ENCODE assay signal across 19 cellular contexts in genomic region chr5:56359429-56359781, GRCh38.
DNase-seq lines count a peak whose midpoint lies in the region; ATAC-seq and TF ChIP-seq lines count a peak whose summit lies in the region.
"Had no signal": no experiment of that assay in that cellular context is flagged by ENCODE, and none has a peak within 500 bp of the region (broad histone marks: within the 10 kb centered on the region; RNA-seq: fewer than 3 reads in every experiment).

No MANE protein-coding gene starts in this region.

- H3K36me3 ChIP-seq in GM23338 (ENCODE audit: insufficient read depth) (no peaks in the 10 kb centered on the region), liver (ENCODE audit: control insufficient read depth in 4 of 4, insufficient read depth in 3 of 4, low read depth in 1 of 4, low read length in 3 of 4) (no peaks in the 10 kb centered on the region)

- no peak for TF ChIP-seq CTCF in GM23338 (conservative IDR thresholded peaks at IDR 0.05; ENCODE audit: low read depth in 2 of 2)
- TF ChIP-seq CTCF in chondrocyte (IDR thresholded peaks at IDR 0.05) = no peak
- TF ChIP-seq CTCF in liver (IDR thresholded peaks at IDR 0.05; ENCODE audit: low read depth, low read length, missing input control) = no peak

- H3K27me3 Mint-ChIP-seq in GM23338 (ENCODE audit: insufficient read depth, low read depth, poor library complexity) (peaks cover 4% of the 10 kb centered on the region), chondrocyte (ENCODE audit: low read depth) (no peaks in the 10 kb centered on the region)
- no peaks in the 10 kb centered on the region for H3K27me3 Mint-ChIP-seq in stimulated activated memory B cell treated with anti-CD40 and anti-IgM and Interleukin-4, amounts not matched to agents 10 μg/mL and 1 μg/mL and 100 μg/mL, for 72 hours
- H3K27me3 Mint-ChIP-seq: activated naive CD4-positive, alpha-beta T cell treated with anti-CD3 and anti-CD28 coated beads, Interleukin-2, amount 50 U/mL, for 24 hours had no signal

- DNase-seq in GM23338 (ENCODE audit: low spot score) (no peak), chondrocyte (ENCODE audit: low spot score) (no peak), hippocampal formation (lab: John Stamatoyannopoulos, UW) (no peak), NCI-H748 (lab: John Stamatoyannopoulos, UW; ENCODE audit: unreplicated experiment) (no peak), HK-2 (ENCODE audit: unreplicated experiment) (no peak)
- DNase-seq: activated T-cell treated with anti-CD3 and anti-CD28 coated beads, Interleukin-2, amount 50 U/mL, for 4 hours; CD8-positive, alpha-beta memory T cell; DMS79; HFFc6; NCI-H187; NCI-H226; stimulated activated CD4-positive, alpha-beta T cell treated with anti-CD3 and anti-CD28 coated beads, Interleukin-2, amount 100 ng/mL, for 48 hours; T-helper 2 cell had no signal

- H3K27me3 ChIP-seq in GM23338 (ENCODE audit: insufficient read depth) = no peaks in the 10 kb centered on the region
- H3K27me3 ChIP-seq in liver (ENCODE audit: control insufficient read depth in 4 of 4, insufficient read depth in 4 of 4, low read length in 3 of 4) = no peaks in the 10 kb centered on the region

- H3K9me3 ChIP-seq in liver (ENCODE audit: control insufficient read depth in 4 of 4, low read length in 3 of 4) = no peaks in the 10 kb centered on the region

- H3K4me3 Mint-ChIP-seq in GM23338 (no peak overlapping the region), chondrocyte (ENCODE audit: unreplicated experiment) (no peak overlapping the region)
- no peak overlapping the region for H3K4me3 Mint-ChIP-seq in stimulated activated memory B cell treated with anti-CD40 and anti-IgM and Interleukin-4, amounts not matched to agents 10 μg/mL and 1 μg/mL and 100 μg/mL, for 72 hours
- H3K4me3 Mint-ChIP-seq: activated naive CD4-positive, alpha-beta T cell treated with anti-CD3 and anti-CD28 coated beads, Interleukin-2, amount 50 U/mL, for 24 hours; activated T-cell treated with anti-CD3 and anti-CD28 coated beads, Interleukin-2, amount 50 U/mL, for 4 hours; CD8-positive, alpha-beta memory T cell; HFFc6 had no signal

- H3K9me3 Mint-ChIP-seq in GM23338 = no peaks in the 10 kb centered on the region
- no peaks in the 10 kb centered on the region for H3K9me3 Mint-ChIP-seq in chondrocyte (ENCODE audit: low read depth)
- H3K9me3 Mint-ChIP-seq in stimulated activated memory B cell treated with anti-CD40 and anti-IgM and Interleukin-4, amounts not matched to agents 10 μg/mL and 1 μg/mL and 100 μg/mL, for 72 hours = peaks cover 8% of the 10 kb centered on the region
- H3K9me3 Mint-ChIP-seq: activated naive CD4-positive, alpha-beta T cell treated with anti-CD3 and anti-CD28 coated beads, Interleukin-2, amount 50 U/mL, for 24 hours; CD8-positive, alpha-beta memory T cell; HFFc6 had no signal

- ATAC-seq in GM23338 = no peak
- no peak for ATAC-seq in stimulated activated memory B cell treated with anti-CD40 and anti-IgM and Interleukin-4, amounts not matched to agents 10 μg/mL and 1 μg/mL and 100 μg/mL, for 72 hours
- no peak for ATAC-seq in HG03097 (IDR thresholded peaks at IDR 0.05; ENCODE audit: low FRiP score, unreplicated experiment)
- ATAC-seq: activated T-cell treated with anti-CD3 and anti-CD28 coated beads, Interleukin-2, amount 50 U/mL, for 4 hours; K562 had no signal

- H3K79me2 ChIP-seq in GM23338 (replicated peaks; ENCODE audit: insufficient read depth) = no peaks in the 10 kb centered on the region

- H3K4me2 ChIP-seq in GM23338 = no peak overlapping the region

- H3K4me1 Mint-ChIP-seq in GM23338 (no peaks in the 10 kb centered on the region; the same call in 2 of the 3 replicates), chondrocyte (ENCODE audit: low read depth) (peaks cover 31% of the 10 kb centered on the region)
- H3K4me1 Mint-ChIP-seq in stimulated activated memory B cell treated with anti-CD40 and anti-IgM and Interleukin-4, amounts not matched to agents 10 μg/mL and 1 μg/mL and 100 μg/mL, for 72 hours = peaks cover 27% of the 10 kb centered on the region
- H3K4me1 Mint-ChIP-seq: CD8-positive, alpha-beta memory T cell had no signal

- H3K27ac Mint-ChIP-seq in GM23338 (no peak overlapping the region), chondrocyte (ENCODE audit: unreplicated experiment) (peak overlapping the region; percentile 64)
- H3K27ac Mint-ChIP-seq in stimulated activated memory B cell treated with anti-CD40 and anti-IgM and Interleukin-4, amounts not matched to agents 10 μg/mL and 1 μg/mL and 100 μg/mL, for 72 hours = peak overlapping the region; percentile 0
- H3K27ac Mint-ChIP-seq: activated naive CD4-positive, alpha-beta T cell treated with anti-CD3 and anti-CD28 coated beads, Interleukin-2, amount 50 U/mL, for 24 hours; HFFc6 had no signal

- H3K27ac ChIP-seq in GM23338 (ENCODE audit: low read depth) = no peak overlapping the region
- H3K27ac ChIP-seq in liver (ENCODE audit: low read depth in 1 of 2, low read length in 2 of 2) = peak overlapping the region; percentile 14 to 34
- H3K27ac ChIP-seq: VCaP had no signal

- H3K4me3 ChIP-seq in GM23338 (no peak overlapping the region), liver (ENCODE audit: low read depth in 1 of 3, low read length in 3 of 3) (no peak overlapping the region)
- H3K4me3 ChIP-seq: K562 had no signal

- H3K36me3 Mint-ChIP-seq in GM23338 (ENCODE audit: low read depth) (no peaks in the 10 kb centered on the region), chondrocyte (ENCODE audit: low read depth) (no peaks in the 10 kb centered on the region)
- H3K36me3 Mint-ChIP-seq in stimulated activated memory B cell treated with anti-CD40 and anti-IgM and Interleukin-4, amounts not matched to agents 10 μg/mL and 1 μg/mL and 100 μg/mL, for 72 hours = no peaks in the 10 kb centered on the region
- H3K36me3 Mint-ChIP-seq: activated naive CD4-positive, alpha-beta T cell treated with anti-CD3 and anti-CD28 coated beads, Interleukin-2, amount 50 U/mL, for 24 hours had no signal

- TF ChIP-seq RAD21 in liver (IDR thresholded peaks at IDR 0.05) = no peak

- H3K4me1 ChIP-seq in GM23338 (ENCODE audit: insufficient read depth) (peaks cover 4% of the 10 kb centered on the region; the same call in 1 of the 2 replicates), liver (ENCODE audit: control insufficient read depth in 4 of 4, insufficient read depth in 4 of 4, low read length in 3 of 4) (peaks cover 0 to 11% (median 7%) of the 10 kb centered on the region in 4 donors)

- peak overlapping the region in 1 of 2 donors; percentile 26 for H3K9ac ChIP-seq in liver (ENCODE audit: low read depth in 1 of 2, low read length in 2 of 2)

- H3F3A ChIP-seq in GM23338 (replicated peaks; ENCODE audit: low read depth) = no peaks in the 10 kb centered on the region

- H4K20me1 ChIP-seq in GM23338 (replicated peaks; ENCODE audit: insufficient read depth) = no peaks in the 10 kb centered on the region

- 0 out of 2 replicates have a peak overlapping the region, but pooled peaks have one; percentile 47 for H2AFZ ChIP-seq in GM23338

- no peaks in the 10 kb centered on the region; the same call in 1 of the 2 replicates for H3K9me2 ChIP-seq in GM23338 (ENCODE audit: insufficient read depth)

- WGBS in liver = 78% methylated on average over 2 of the region's 2 CpGs

TF ChIP-seq in GM23338, 12 proteins besides CTCF, POLR2A, EP300 and RAD21 (continues in another document):
- TF ChIP-seq ETS1 (IDR thresholded peaks at IDR 0.05) (no peak), CREB1 (CRISPR knock-in tag; IDR thresholded peaks at IDR 0.05; ENCODE audit: low read depth) (no peak)

TF ChIP-seq in liver, 16 proteins besides CTCF, POLR2A, EP300 and RAD21:
- no peak for TF ChIP-seq JUND (IDR thresholded peaks at IDR 0.05)
